In genomic region chr17:2392252-2393183, GRCh38 we compare ENCODE assay signal across 8 cellular contexts. TPM values are rescaled to one million over a fixed set of nuclear protein-coding genes. Genes with fewer than 3 reads are reported as not detected.
DNase-seq lines count a peak whose midpoint lies in the region; ATAC-seq, FAIRE-seq and TF ChIP-seq lines count a peak whose summit lies in the region.

No MANE protein-coding gene starts in this region.

- 1% methylated on average over 71 to 83 of the region's 83 CpGs for WGBS in aorta, 2 donors

- TF ChIP-seq CTCF in astrocyte of the cerebellum (IDR thresholded peaks at IDR 0.05; ENCODE audit: low read depth, low read length, missing control alignments), result no peak

- peak; percentile 70 for ATAC-seq in HG02885 (IDR thresholded peaks at IDR 0.05; ENCODE audit: poor library complexity, unreplicated experiment)
- ATAC-seq in aorta (ENCODE audit: low FRiP score), result peak; percentile 81

- in situ Hi-C loops in astrocyte of the cerebellum (cut with HindIII; ENCODE audit: low sequenced_read_pairs), result no loop called here

- H3K4me1 ChIP-seq in aorta (ENCODE audit: control insufficient read depth in 1 of 2, insufficient read depth in 2 of 2, low read length in 2 of 2), result peaks cover 0 to 2% of the 10 kb centered on the region in 2 donors

- no peaks in the 10 kb centered on the region for H3K27me3 ChIP-seq in aorta (ENCODE audit: control insufficient read depth in 1 of 2, insufficient read depth in 2 of 2, low read length in 1 of 2)

- H3K27ac ChIP-seq in aorta (ENCODE audit: low read depth in 1 of 2, low read length in 2 of 2), result peak overlapping the region; percentile 87 to 95

- intact Hi-C loops in aorta (cut with DNase I), result loop anchor here in 1 of 2 donors (5.0 kb wide), 1 partner anchor 55 kb away; the partner anchor contains the start of genes SGSM2 and TSR1

- H3K9me3 ChIP-seq in aorta (ENCODE audit: control insufficient read depth, low read length), result no peaks in the 10 kb centered on the region

- DNase-seq in GM18507 (ENCODE audit: extremely low spot score, insufficient read length, low read depth) (peak; percentile 81), NCI-H2029 treated with DMSO at 0.1 percent for 48 hours (lab: John Stamatoyannopoulos, UW) (peak; percentile 34), T1000 (lab: John Stamatoyannopoulos, UW) (peak; percentile 96), astrocyte of the cerebellum (ENCODE audit: low read depth) (peak; percentile 67), hippocampal formation (lab: John Stamatoyannopoulos, UW) (peak; percentile 92 to 95), retina (peak; percentile 92), aorta (peak; percentile 97 to 98)

- H3K36me3 ChIP-seq in aorta (ENCODE audit: control insufficient read depth in 1 of 2, insufficient read depth in 2 of 2, low read length in 1 of 2), result no peaks in the 10 kb centered on the region

- peak; percentile 91 for FAIRE-seq in GM18507 (lab: Jason Lieb, UNC)

- H3K4me3 ChIP-seq in astrocyte of the cerebellum (ENCODE audit: low read depth, low read length) (peak overlapping the region; percentile 46), aorta (ENCODE audit: low read length in 2 of 2) (peak overlapping the region; percentile 79 to 82)

RNA-seq across cellular contexts. Expression of gene MNT, which starts 8.3 kb away (rescaled TPM):
- total RNA-seq in aorta, result 10 to 100 TPM; 28.3 to 35.7 TPM
- polyA plus RNA-seq in aorta, result 1 to 10 TPM; 8.3 to 9.0 TPM

RNA-seq across cellular contexts. Expression of gene SGSM2, which starts 55.2 kb away (rescaled TPM):
- total RNA-seq in aorta, result 10 to 100 TPM; 48.2 to 87.4 TPM
- polyA plus RNA-seq in aorta, result 100 to 1,000 TPM in 1 of 2 donors, 10 to 100 TPM in 1; 24.9 to 173 TPM

RNA-seq across cellular contexts. Expression of gene TSR1, which starts 56.3 kb away (rescaled TPM):
- total RNA-seq in aorta, result 10 to 100 TPM; 18.5 to 21.8 TPM
- polyA plus RNA-seq in aorta, result 10 to 100 TPM in 1 of 2 donors, 1 to 10 TPM in 1; 8.8 to 10.7 TPM

Comparison
In these comparisons a context has a peak if more than half of its experiments do, and no peak if none do; other contexts are left out.
1. Peak in every context shown above with its lines: DNase-seq, ATAC-seq, H3K4me3 ChIP-seq and H3K27ac ChIP-seq.
2. DNase-seq: peak in every context shown above with its lines; median percentile 98 in aorta; 96 in T1000; 94 in hippocampal formation; 92 in retina; 81 in GM18507; 67 in astrocyte of the cerebellum; 34 in NCI-H2029 treated with DMSO at 0.1 percent for 48 hours.